Comparison of ENCODE assay signal across 19 cellular contexts in genomic region chr20:44552039-44552438, GRCh38. TPM values are rescaled to one million over a fixed set of nuclear protein-coding genes. Genes with fewer than 3 reads are reported as not detected.
DNase-seq lines count a peak whose midpoint lies in the region; ATAC-seq, FAIRE-seq and TF ChIP-seq lines count a peak whose summit lies in the region.
"Had no signal": no experiment of that assay in that cellular context is flagged by ENCODE, and none has a peak within 500 bp of the region (broad histone marks: within the 10 kb centered on the region; RNA-seq: fewer than 3 reads in every experiment).

No MANE protein-coding gene starts in this region.

- no peak overlapping the region for H3K4me3 ChIP-seq in left ventricle myocardium inferior

- intact Hi-C loops in left ventricle myocardium inferior (cut with micrococcal nuclease) (no loop called here), Right ventricle myocardium inferior (cut with DNase I) (no loop called here)

- ATAC-seq in Right ventricle myocardium inferior (no peak), GM18907 (IDR thresholded peaks at IDR 0.05; ENCODE audit: unreplicated experiment) (no peak), HG03025 (IDR thresholded peaks at IDR 0.05; ENCODE audit: low FRiP score, unreplicated experiment) (no peak)

- H3K27ac ChIP-seq in left ventricle myocardium inferior (replicated peaks) = peak overlapping the region; percentile 80
- peak overlapping the region; percentile 35 for H3K27ac ChIP-seq in cingulate gyrus (ENCODE audit: low read depth, low read length)
- H3K27ac ChIP-seq: KMS-11 had no signal

- no peak overlapping the region for H3K4me3 Mint-ChIP-seq in nephron
- H3K4me3 Mint-ChIP-seq: activated T-cell treated with anti-CD3 and anti-CD28 coated beads, Interleukin-2, amount 50 U/mL, for 4 hours; immature natural killer cell; stimulated activated effector memory CD8-positive, alpha-beta T cell treated with anti-CD3 and anti-CD28 coated beads, Interleukin-12 subunit alpha, Interleukin-12 subunit beta, amount 100 ng/mL, for 72 hours had no signal

- H3K4me1 Mint-ChIP-seq in nephron = peaks cover 54% of the 10 kb centered on the region
- H3K4me1 Mint-ChIP-seq: immature natural killer cell had no signal

- H3K27ac Mint-ChIP-seq in nephron = peak overlapping the region; percentile 78 to 84 (median 78)
- H3K27ac Mint-ChIP-seq: immature natural killer cell had no signal

- H3K27me3 ChIP-seq in left ventricle myocardium inferior (ENCODE audit: low read depth) = no peaks in the 10 kb centered on the region

- no peak for TF ChIP-seq CTCF in left ventricle myocardium inferior (IDR thresholded peaks at IDR 0.05; ENCODE audit: borderline replicate concordance)
- TF ChIP-seq CTCF in nephron (IDR thresholded peaks at IDR 0.05; ENCODE audit: unreplicated experiment in 3 of 3) = no peak

- no peaks in the 10 kb centered on the region for H3K9me3 Mint-ChIP-seq in nephron
- H3K9me3 Mint-ChIP-seq: activated T-cell treated with anti-CD3 and anti-CD28 coated beads, Interleukin-2, amount 50 U/mL, for 4 hours; immature natural killer cell; stimulated activated effector memory CD8-positive, alpha-beta T cell treated with anti-CD3 and anti-CD28 coated beads, Interleukin-12 subunit alpha, Interleukin-12 subunit beta, amount 100 ng/mL, for 72 hours had no signal

- H3K36me3 ChIP-seq in left ventricle myocardium inferior = no peaks in the 10 kb centered on the region

- peak; percentile 27 for FAIRE-seq in urothelium cell line (lab: Jason Lieb, UNC)
- FAIRE-seq: GM18507, GM19239 had no signal

- H3K27me3 Mint-ChIP-seq in nephron (ENCODE audit: low read depth) = no peaks in the 10 kb centered on the region

- peaks cover 61% of the 10 kb centered on the region for H3K4me1 ChIP-seq in left ventricle myocardium inferior

- H3K36me3 Mint-ChIP-seq in nephron (ENCODE audit: low read depth) = no peaks in the 10 kb centered on the region
- H3K36me3 Mint-ChIP-seq: immature natural killer cell; stimulated activated effector memory CD8-positive, alpha-beta T cell treated with anti-CD3 and anti-CD28 coated beads, Interleukin-12 subunit alpha, Interleukin-12 subunit beta, amount 100 ng/mL, for 72 hours had no signal

- no peaks in the 10 kb centered on the region for H3K9me3 ChIP-seq in left ventricle myocardium inferior (replicated peaks)
- H3K9me3 ChIP-seq: Caco-2 had no signal

- DNase-seq in left ventricle myocardium inferior (no peak), Right ventricle myocardium inferior (ENCODE audit: missing footprints) (no peak), urothelium cell line (ENCODE audit: low spot score) (no peak), NCI-H2029 (lab: John Stamatoyannopoulos, UW) (no peak)
- DNase-seq: activated T-cell treated with anti-CD3 and anti-CD28 coated beads, Interleukin-2, amount 50 U/mL, for 4 hours; Caco-2; cerebellar nuclear complex; immature natural killer cell; NK-92 treated with Interleukin-12 subunit alpha and Interleukin-12 subunit beta, amount 100 ng/mL, for 24 hours; SHP77; T-helper 9 cell had no signal

RNA-seq across cellular contexts. Expression of gene SERINC3, which starts 30.2 kb away (rescaled TPM):
- total RNA-seq in left ventricle myocardium inferior (88.4 TPM), Right ventricle myocardium inferior (82.4 TPM)

RNA-seq across cellular contexts. Expression of gene PKIG, which starts 30.3 kb away (rescaled TPM):
- 172 TPM for total RNA-seq in left ventricle myocardium inferior
- total RNA-seq in Right ventricle myocardium inferior = 206 TPM
